1 cellular context compared by ENCODE assay signal in the genomic region with DNA sequence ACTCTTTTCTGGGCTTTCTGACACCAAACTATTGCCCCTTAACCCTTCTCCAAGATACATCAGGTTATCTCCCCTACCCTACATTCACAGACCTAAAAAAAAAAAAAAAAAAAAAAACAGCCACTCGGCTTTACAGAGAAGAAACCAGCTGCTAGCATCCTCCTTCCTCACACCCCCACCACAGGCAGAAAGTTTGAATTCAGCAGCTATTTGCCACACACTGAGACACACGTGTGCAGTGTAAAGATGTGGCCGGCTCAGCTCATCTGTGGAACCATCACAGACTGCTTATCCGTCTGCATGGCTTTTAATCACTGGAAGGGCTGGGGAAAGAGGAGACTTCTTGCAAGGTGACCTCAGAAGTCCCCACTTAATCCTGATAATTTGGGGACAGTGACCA.
TF ChIP-seq lines count a peak whose summit lies in the region.

No MANE protein-coding gene starts in this region.

TF ChIP-seq in HepG2, 621 proteins besides CTCF, POLR2A, EP300 and RAD21:
- TF ChIP-seq ZMYM2 (CRISPR knock-in tag; IDR thresholded peaks at IDR 0.05), result no peak
- TF ChIP-seq, protein P1, sequence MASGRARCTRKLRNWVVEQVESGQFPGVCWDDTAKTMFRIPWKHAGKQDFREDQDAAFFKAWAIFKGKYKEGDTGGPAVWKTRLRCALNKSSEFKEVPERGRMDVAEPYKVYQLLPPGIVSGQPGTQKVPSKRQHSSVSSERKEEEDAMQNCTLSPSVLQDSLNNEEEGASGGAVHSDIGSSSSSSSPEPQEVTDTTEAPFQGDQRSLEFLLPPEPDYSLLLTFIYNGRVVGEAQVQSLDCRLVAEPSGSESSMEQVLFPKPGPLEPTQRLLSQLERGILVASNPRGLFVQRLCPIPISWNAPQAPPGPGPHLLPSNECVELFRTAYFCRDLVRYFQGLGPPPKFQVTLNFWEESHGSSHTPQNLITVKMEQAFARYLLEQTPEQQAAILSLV (CRISPR knock-in tag; IDR thresholded peaks at IDR 0.05; ENCODE audit: borderline replicate concordance), result no peak
- TF ChIP-seq NR2F1 (CRISPR knock-in tag; IDR thresholded peaks at IDR 0.05), result no peak
- no peak for TF ChIP-seq ZNF546 (CRISPR knock-in tag; conservative IDR thresholded peaks at IDR 0.05)
- no peak for TF ChIP-seq ZNF333 (CRISPR knock-in tag; IDR thresholded peaks at IDR 0.05; ENCODE audit: borderline replicate concordance)
- no peak for TF ChIP-seq HOXA7 (CRISPR knock-in tag; IDR thresholded peaks at IDR 0.05)
- no peak for TF ChIP-seq ZBTB42 (CRISPR knock-in tag; IDR thresholded peaks at IDR 0.05)
- TF ChIP-seq, protein P2, sequence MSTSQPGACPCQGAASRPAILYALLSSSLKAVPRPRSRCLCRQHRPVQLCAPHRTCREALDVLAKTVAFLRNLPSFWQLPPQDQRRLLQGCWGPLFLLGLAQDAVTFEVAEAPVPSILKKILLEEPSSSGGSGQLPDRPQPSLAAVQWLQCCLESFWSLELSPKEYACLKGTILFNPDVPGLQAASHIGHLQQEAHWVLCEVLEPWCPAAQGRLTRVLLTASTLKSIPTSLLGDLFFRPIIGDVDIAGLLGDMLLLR (CRISPR knock-in tag; IDR thresholded peaks at IDR 0.05), result no peak
- TF ChIP-seq, protein P3, sequence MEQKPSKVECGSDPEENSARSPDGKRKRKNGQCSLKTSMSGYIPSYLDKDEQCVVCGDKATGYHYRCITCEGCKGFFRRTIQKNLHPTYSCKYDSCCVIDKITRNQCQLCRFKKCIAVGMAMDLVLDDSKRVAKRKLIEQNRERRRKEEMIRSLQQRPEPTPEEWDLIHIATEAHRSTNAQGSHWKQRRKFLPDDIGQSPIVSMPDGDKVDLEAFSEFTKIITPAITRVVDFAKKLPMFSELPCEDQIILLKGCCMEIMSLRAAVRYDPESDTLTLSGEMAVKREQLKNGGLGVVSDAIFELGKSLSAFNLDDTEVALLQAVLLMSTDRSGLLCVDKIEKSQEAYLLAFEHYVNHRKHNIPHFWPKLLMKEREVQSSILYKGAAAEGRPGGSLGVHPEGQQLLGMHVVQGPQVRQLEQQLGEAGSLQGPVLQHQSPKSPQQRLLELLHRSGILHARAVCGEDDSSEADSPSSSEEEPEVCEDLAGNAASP (CRISPR knock-in tag; IDR thresholded peaks at IDR 0.05; ENCODE audit: borderline replicate concordance), result no peak
- no peak for TF ChIP-seq ADNP (CRISPR knock-in tag; IDR thresholded peaks at IDR 0.05)
- TF ChIP-seq, protein P4, sequence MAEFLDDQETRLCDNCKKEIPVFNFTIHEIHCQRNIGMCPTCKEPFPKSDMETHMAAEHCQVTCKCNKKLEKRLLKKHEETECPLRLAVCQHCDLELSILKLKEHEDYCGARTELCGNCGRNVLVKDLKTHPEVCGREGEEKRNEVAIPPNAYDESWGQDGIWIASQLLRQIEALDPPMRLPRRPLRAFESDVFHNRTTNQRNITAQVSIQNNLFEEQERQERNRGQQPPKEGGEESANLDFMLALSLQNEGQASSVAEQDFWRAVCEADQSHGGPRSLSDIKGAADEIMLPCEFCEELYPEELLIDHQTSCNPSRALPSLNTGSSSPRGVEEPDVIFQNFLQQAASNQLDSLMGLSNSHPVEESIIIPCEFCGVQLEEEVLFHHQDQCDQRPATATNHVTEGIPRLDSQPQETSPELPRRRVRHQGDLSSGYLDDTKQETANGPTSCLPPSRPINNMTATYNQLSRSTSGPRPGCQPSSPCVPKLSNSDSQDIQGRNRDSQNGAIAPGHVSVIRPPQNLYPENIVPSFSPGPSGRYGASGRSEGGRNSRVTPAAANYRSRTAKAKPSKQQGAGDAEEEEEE (CRISPR knock-in tag; IDR thresholded peaks at IDR 0.05; ENCODE audit: borderline replicate concordance), result no peak
- no peak for TF ChIP-seq ZIK1 (CRISPR knock-in tag; IDR thresholded peaks at IDR 0.05; ENCODE audit: borderline replicate concordance, low read depth)
- TF ChIP-seq, protein P5, sequence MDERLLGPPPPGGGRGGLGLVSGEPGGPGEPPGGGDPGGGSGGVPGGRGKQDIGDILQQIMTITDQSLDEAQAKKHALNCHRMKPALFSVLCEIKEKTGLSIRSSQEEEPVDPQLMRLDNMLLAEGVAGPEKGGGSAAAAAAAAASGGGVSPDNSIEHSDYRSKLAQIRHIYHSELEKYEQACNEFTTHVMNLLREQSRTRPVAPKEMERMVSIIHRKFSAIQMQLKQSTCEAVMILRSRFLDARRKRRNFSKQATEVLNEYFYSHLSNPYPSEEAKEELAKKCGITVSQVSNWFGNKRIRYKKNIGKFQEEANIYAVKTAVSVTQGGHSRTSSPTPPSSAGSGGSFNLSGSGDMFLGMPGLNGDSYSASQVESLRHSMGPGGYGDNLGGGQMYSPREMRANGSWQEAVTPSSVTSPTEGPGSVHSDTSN (CRISPR knock-in tag; IDR thresholded peaks at IDR 0.05), result no peak
- TF ChIP-seq SRY (CRISPR knock-in tag; IDR thresholded peaks at IDR 0.05), result no peak
- no peak for TF ChIP-seq ZNF124 (CRISPR knock-in tag; IDR thresholded peaks at IDR 0.05)
- no peak for TF ChIP-seq HNF4A (CRISPR knock-in tag; IDR thresholded peaks at IDR 0.05)
- no peak for TF ChIP-seq ZNF382 (CRISPR knock-in tag; IDR thresholded peaks at IDR 0.05; ENCODE audit: borderline replicate concordance)
- TF ChIP-seq, protein P6, sequence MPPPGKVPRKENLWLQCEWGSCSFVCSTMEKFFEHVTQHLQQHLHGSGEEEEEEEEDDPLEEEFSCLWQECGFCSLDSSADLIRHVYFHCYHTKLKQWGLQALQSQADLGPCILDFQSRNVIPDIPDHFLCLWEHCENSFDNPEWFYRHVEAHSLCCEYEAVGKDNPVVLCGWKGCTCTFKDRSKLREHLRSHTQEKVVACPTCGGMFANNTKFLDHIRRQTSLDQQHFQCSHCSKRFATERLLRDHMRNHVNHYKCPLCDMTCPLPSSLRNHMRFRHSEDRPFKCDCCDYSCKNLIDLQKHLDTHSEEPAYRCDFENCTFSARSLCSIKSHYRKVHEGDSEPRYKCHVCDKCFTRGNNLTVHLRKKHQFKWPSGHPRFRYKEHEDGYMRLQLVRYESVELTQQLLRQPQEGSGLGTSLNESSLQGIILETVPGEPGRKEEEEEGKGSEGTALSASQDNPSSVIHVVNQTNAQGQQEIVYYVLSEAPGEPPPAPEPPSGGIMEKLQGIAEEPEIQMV (CRISPR knock-in tag; IDR thresholded peaks at IDR 0.05; ENCODE audit: low read depth), result no peak
